14 cellular contexts compared by ENCODE assay signal in genomic region chr1:205950280-205950679, GRCh38. TPM values are rescaled to one million over a fixed set of nuclear protein-coding genes. Genes with fewer than 3 reads are reported as not detected.
DNase-seq lines count a peak whose midpoint lies in the region; ATAC-seq and TF ChIP-seq lines count a peak whose summit lies in the region.
"Had no signal": no experiment of that assay in that cellular context is flagged by ENCODE, and none has a peak within 500 bp of the region (broad histone marks: within the 10 kb centered on the region; RNA-seq: fewer than 3 reads in every experiment).

No MANE protein-coding gene starts in this region.

- H3K4me3 ChIP-seq in heart left ventricle = no peak overlapping the region
- no peak overlapping the region for H3K4me3 ChIP-seq in left ventricle myocardium inferior
- H3K4me3 ChIP-seq in cardiac fibroblast (replicated peaks in 1 of 2; ENCODE audit: low read depth in 2 of 2, low read length in 2 of 2) = no peak overlapping the region
- no peak overlapping the region for H3K4me3 ChIP-seq in left lung

- H3K36me3 ChIP-seq in heart left ventricle (no peaks in the 10 kb centered on the region), left ventricle myocardium inferior (no peaks in the 10 kb centered on the region), left lung (no peaks in the 10 kb centered on the region)

- H3K9me3 ChIP-seq in heart left ventricle (no peaks in the 10 kb centered on the region), left ventricle myocardium inferior (replicated peaks) (no peaks in the 10 kb centered on the region), left lung (no peaks in the 10 kb centered on the region)

- intact Hi-C loops in heart left ventricle (cut with DNase I) (no loop called here), left ventricle myocardium inferior (cut with micrococcal nuclease) (no loop called here), left lung (cut with DNase I) (no loop called here)

- H3K27me3 ChIP-seq in heart left ventricle = no peaks in the 10 kb centered on the region
- H3K27me3 ChIP-seq in left ventricle myocardium inferior (ENCODE audit: low read depth) = no peaks in the 10 kb centered on the region
- no peaks in the 10 kb centered on the region for H3K27me3 ChIP-seq in left lung

- WGBS in heart left ventricle, 4 donors = 55 to 86% (median 66%) methylated on average over 7 to 8 of the region's 8 CpGs

- no peak for TF ChIP-seq POLR2A in heart left ventricle (IDR thresholded peaks at IDR 0.05)

- H3K27ac ChIP-seq in heart left ventricle (no peak overlapping the region), left ventricle myocardium inferior (replicated peaks) (no peak overlapping the region), left lung (no peak overlapping the region)
- H3K27ac ChIP-seq: KMS-11 had no signal

- H3K4me1 ChIP-seq in heart left ventricle = peaks cover 0 to 23% (median 0%) of the 10 kb centered on the region in 12 donors
- H3K4me1 ChIP-seq in left ventricle myocardium inferior = peaks cover 9% of the 10 kb centered on the region
- H3K4me1 ChIP-seq in left lung = peaks cover 4 to 17% of the 10 kb centered on the region in 2 donors

- no peak for TF ChIP-seq CTCF in heart left ventricle (IDR thresholded peaks at IDR 0.05)
- TF ChIP-seq CTCF in left ventricle myocardium inferior (IDR thresholded peaks at IDR 0.05; ENCODE audit: borderline replicate concordance) = no peak
- TF ChIP-seq CTCF in cardiac fibroblast (IDR thresholded peaks at IDR 0.05; ENCODE audit: low read depth, low read length) = no peak
- no peak for TF ChIP-seq CTCF in left lung (IDR thresholded peaks at IDR 0.05)

- ATAC-seq in heart left ventricle = peak in 3 of 4 donors; percentile 20 to 45 (median 31)
- peak; percentile 7 for ATAC-seq in left lung
- ATAC-seq in GM18909 (IDR thresholded peaks at IDR 0.05; ENCODE audit: poor library complexity, unreplicated experiment) = no peak
- ATAC-seq in GM18502 (IDR thresholded peaks at IDR 0.05; ENCODE audit: poor library complexity, unreplicated experiment) = no peak
- ATAC-seq: left lobe of liver had no signal

- DNase-seq in heart left ventricle (no peak), left ventricle myocardium inferior (no peak), cardiac fibroblast (ENCODE audit: low read depth in 2 of 2) (peak; percentile 63 to 74), left lung (no peak), ureter (ENCODE audit: low spot score) (peak; percentile 63), COLO668 (lab: John Stamatoyannopoulos, UW; ENCODE audit: unreplicated experiment) (no peak)
- DNase-seq: activated CD4-positive, alpha-beta T cell treated with anti-CD3 and anti-CD28 coated beads, Interleukin-2, amount 50 U/mL, for 4 hours; erythroblast had no signal

RNA-seq across cellular contexts. Expression of gene SLC26A9, which starts 7.0 kb away (rescaled TPM):
- 10 to 100 TPM in 5 of 9 donors, 1 to 10 TPM in 4; 5.8 to 39.6 (median 14.3) TPM for total RNA-seq in heart left ventricle
- polyA plus RNA-seq in heart left ventricle = 10 to 100 TPM in 1 of 2 donors, 1 to 10 TPM in 1; 4.1 to 11.0 TPM
- total RNA-seq in left ventricle myocardium inferior = 35.2 TPM
- 10 to 100 TPM in 1 of 2 donors, 1 to 10 TPM in 1; 7.6 to 42.5 TPM for total RNA-seq in left lung
- 0.13 TPM for total RNA-seq in ureter
- total RNA-seq: pulmonary artery endothelial cell had no signal

RNA-seq across cellular contexts. Expression of gene RAB7B, which starts 52.9 kb away (rescaled TPM):
- total RNA-seq in heart left ventricle = 10 to 100 TPM in 1 of 9 donors, 1 to 10 TPM in 6, under 1 TPM in 2; 0.31 to 11.1 (median 1.5) TPM
- under 1 TPM; 0.65 to 0.83 TPM for polyA plus RNA-seq in heart left ventricle
- 1.4 TPM for total RNA-seq in left ventricle myocardium inferior
- total RNA-seq in left lung = 10 to 100 TPM; 13.4 to 14.2 TPM
- total RNA-seq in ureter = 11.7 TPM
- total RNA-seq: NCI-H460 had no signal

Comparison
In these comparisons a context has a peak if more than half of its experiments do, and no peak if none do; other contexts are left out.
1. ATAC-seq: peak in heart left ventricle (3 of 4) and left lung (single experiment); none in GM18909 (single experiment) and GM18502 (single experiment).
2. DNase-seq: peak in cardiac fibroblast (2 of 2) and ureter (single experiment); none in heart left ventricle (0 of 5), left ventricle myocardium inferior (single experiment), left lung (0 of 2) and COLO668 (single experiment).